29 cellular contexts compared by ENCODE assay signal in genomic region chr5:167271061-167271460, GRCh38.
"Had no signal": no experiment of that assay in that cellular context is flagged by ENCODE, and none has a peak within 500 bp of the region (broad histone marks: within the 10 kb centered on the region; RNA-seq: fewer than 3 reads in every experiment).

No MANE protein-coding gene starts in this region.

- H3K27me3 Mint-ChIP-seq: activated naive CD8-positive, alpha-beta T cell treated with anti-CD3 and anti-CD28 coated beads, Interleukin-2, amount 10 ng/mL, durations not matched to agents 7 days and 5 days had no signal

- H3K9me3 ChIP-seq: adrenal gland, breast epithelium, MG63, SJCRH30 had no signal

- H3K27me3 ChIP-seq: adrenal gland, breast epithelium, SJCRH30 had no signal

- H3K4me3 ChIP-seq: adrenal gland, breast epithelium, MG63, SJCRH30 had no signal

- H3K36me3 ChIP-seq: adrenal gland, breast epithelium, MG63, SJCRH30 had no signal

- H3K4me3 Mint-ChIP-seq: activated CD8-positive, alpha-beta T cell treated with anti-CD3 and anti-CD28 coated beads, Interleukin-2, amount 10 ng/mL, durations not matched to agents 7 days and 5 days; activated naive CD8-positive, alpha-beta T cell treated with anti-CD3 and anti-CD28 coated beads, Interleukin-2, amount 10 ng/mL, durations not matched to agents 7 days and 5 days; WTC11 had no signal

- ATAC-seq: activated CD8-positive, alpha-beta T cell treated with anti-CD3 and anti-CD28 coated beads, Interleukin-2, amount 10 ng/mL, durations not matched to agents 7 days and 5 days; Panc1; Right ventricle myocardium inferior; SK-N-SH treated with all-trans-retinoic acid at 6 μM for 48 hours; WTC11 had no signal

- DNase-seq: activated CD4-positive, alpha-beta T cell treated with anti-CD3 and anti-CD28 coated beads for 48 hours; activated CD4-positive, alpha-beta T cell treated with anti-CD3 and anti-CD28 coated beads, Interleukin-2, amount 50 U/mL, for 4 hours; activated CD4-positive, CD25-positive, alpha-beta regulatory T cell treated with anti-CD3 and anti-CD28 coated beads, Interleukin-2, amount 50 U/mL, for 72 hours; activated CD8-positive, alpha-beta memory T cell treated with anti-CD3 and anti-CD28 coated beads, Interleukin-2, amount 50 U/mL, for 48 hours; activated CD8-positive, alpha-beta T cell treated with anti-CD3 and anti-CD28 coated beads, Interleukin-2, amount 10 ng/mL, durations not matched to agents 7 days and 5 days; activated naive CD4-positive, alpha-beta T cell treated with anti-CD3 and anti-CD28 coated beads, Interleukin-2, amount 50 U/mL, for 16 hours; activated naive CD8-positive, alpha-beta T cell treated with anti-CD3 and anti-CD28 coated beads, Interleukin-2, amount 10 ng/mL, durations not matched to agents 7 days and 5 days; activated T-cell treated with anti-CD3 and anti-CD28 coated beads, Interleukin-2, amount 50 U/mL, for 1 hour; adrenal gland; aorta; MG63; MV-4-11; NCI-H1092 treated with DMSO at 0.1 percent for 48 hours; NCI-H1436 treated with DMSO at 0.1 percent for 48 hours; NCI-H1930; NCI-H2171; NCI-H2227 treated with DMSO at 0.1 percent for 48 hours; NCI-H526; NCI-H774; NK-92 treated with Interleukin-12 subunit alpha and Interleukin-12 subunit beta, amount 100 ng/mL, for 24 hours; OCI-M1; RPMI8226; SJCRH30; SW 1271 had no signal

- H3K36me3 Mint-ChIP-seq: activated naive CD8-positive, alpha-beta T cell treated with anti-CD3 and anti-CD28 coated beads, Interleukin-2, amount 10 ng/mL, durations not matched to agents 7 days and 5 days; WTC11 had no signal

- H3K4me1 Mint-ChIP-seq: activated naive CD8-positive, alpha-beta T cell treated with anti-CD3 and anti-CD28 coated beads, Interleukin-2, amount 10 ng/mL, durations not matched to agents 7 days and 5 days had no signal

- H3K9me3 Mint-ChIP-seq: activated naive CD8-positive, alpha-beta T cell treated with anti-CD3 and anti-CD28 coated beads, Interleukin-2, amount 10 ng/mL, durations not matched to agents 7 days and 5 days had no signal

- H3K4me1 ChIP-seq: adrenal gland, breast epithelium, SJCRH30 had no signal

- H3K27ac Mint-ChIP-seq: activated CD8-positive, alpha-beta T cell treated with anti-CD3 and anti-CD28 coated beads, Interleukin-2, amount 10 ng/mL, durations not matched to agents 7 days and 5 days; activated naive CD8-positive, alpha-beta T cell treated with anti-CD3 and anti-CD28 coated beads, Interleukin-2, amount 10 ng/mL, durations not matched to agents 7 days and 5 days; WTC11 had no signal

- H3K27ac ChIP-seq: adrenal gland, breast epithelium, SJCRH30 had no signal
